ENCODE assay signal across 29 cellular contexts in the genomic region with DNA sequence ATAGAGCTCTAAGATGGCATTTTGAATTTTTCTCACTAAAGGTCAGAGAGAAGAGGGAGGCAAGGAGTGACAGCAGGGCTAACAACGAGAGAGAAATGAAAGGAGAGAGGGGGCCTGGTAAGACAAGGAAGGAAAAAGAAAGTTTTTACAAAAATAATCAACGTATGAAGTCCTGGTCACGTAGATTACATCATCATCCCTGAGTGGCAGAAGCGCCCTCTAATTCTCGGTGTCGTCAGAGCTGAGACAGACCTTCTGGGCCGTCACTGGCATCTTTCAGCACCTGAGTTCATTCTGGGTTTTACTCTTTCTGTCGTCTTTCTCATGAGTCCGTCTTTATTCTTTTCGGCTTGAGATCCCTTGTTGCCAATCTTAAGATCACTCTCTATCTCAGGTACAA.
"Had no signal": no experiment of that assay in that cellular context is flagged by ENCODE, and none has a peak within 500 bp of the region (broad histone marks: within the 10 kb centered on the region; RNA-seq: fewer than 3 reads in every experiment).

No MANE protein-coding gene starts in this region.

- H3K27ac ChIP-seq: colonic mucosa, coronary artery, dorsolateral prefrontal cortex, epithelial cell of prostate, esophagus muscularis mucosa, esophagus squamous epithelium, foreskin keratinocyte, gastrocnemius medialis, gastroesophageal sphincter, heart left ventricle, heart right ventricle had no signal

- H3K4me3 ChIP-seq: colonic mucosa, coronary artery, dorsolateral prefrontal cortex, esophagus muscularis mucosa, esophagus squamous epithelium, gastrocnemius medialis, gastroesophageal sphincter, heart left ventricle, heart right ventricle had no signal

- H3K27me3 ChIP-seq: colonic mucosa, esophagus muscularis mucosa, esophagus squamous epithelium, foreskin keratinocyte, gastrocnemius medialis, gastroesophageal sphincter, heart left ventricle, heart right ventricle had no signal

- ATAC-seq: effector memory CD8-positive, alpha-beta T cell; esophagus mucosa; foreskin keratinocyte; gastrocnemius medialis; gastroesophageal sphincter; heart left ventricle; heart right ventricle had no signal

- FAIRE-seq: colon, endometrium, endothelial cell of umbilical vein, frontal cortex had no signal

- H3K9me3 Mint-ChIP-seq: dendritic cell treated with granulocyte-macrophage colony-stimulating factor and Interleukin-4, amounts not matched to agents 40 ng/mL and 50 ng/mL, for 4 days; effector memory CD8-positive, alpha-beta T cell; endodermal cell had no signal

- H3K4me1 ChIP-seq: colonic mucosa, esophagus muscularis mucosa, esophagus squamous epithelium, gastrocnemius medialis, gastroesophageal sphincter had no signal

- H3K27me3 Mint-ChIP-seq: dendritic cell treated with granulocyte-macrophage colony-stimulating factor and Interleukin-4, amounts not matched to agents 40 ng/mL and 50 ng/mL, for 4 days had no signal

- H3K9me3 ChIP-seq: colonic mucosa, esophagus muscularis mucosa, esophagus squamous epithelium, gastrocnemius medialis, gastroesophageal sphincter, heart left ventricle, heart right ventricle had no signal

- H3K4me3 Mint-ChIP-seq: dendritic cell treated with granulocyte-macrophage colony-stimulating factor and Interleukin-4, amounts not matched to agents 40 ng/mL and 50 ng/mL, for 4 days; effector memory CD8-positive, alpha-beta T cell; endodermal cell had no signal

- H3K27ac Mint-ChIP-seq: dendritic cell treated with granulocyte-macrophage colony-stimulating factor and Interleukin-4, amounts not matched to agents 40 ng/mL and 50 ng/mL, for 4 days; effector memory CD8-positive, alpha-beta T cell; endodermal cell had no signal

- DNase-seq: colonic mucosa; cortex of kidney; dermis blood vessel endothelial cell; dorsolateral prefrontal cortex; effector CD4-positive, alpha-beta T cell; effector CD8-positive, alpha-beta T cell; effector memory CD4-positive, alpha-beta T cell; effector memory CD8-positive, alpha-beta T cell; endodermal cell; erythroblast; esophagus squamous epithelium; foreskin fibroblast; foreskin keratinocyte; foreskin melanocyte; gastrocnemius medialis; glutamatergic neuron; head of caudate nucleus; heart left ventricle; heart right ventricle had no signal

- H3K36me3 ChIP-seq: colonic mucosa, esophagus muscularis mucosa, esophagus squamous epithelium, gastrocnemius medialis, gastroesophageal sphincter, heart left ventricle, heart right ventricle had no signal

- H3K4me1 Mint-ChIP-seq: endodermal cell had no signal
